8 cellular contexts compared by ENCODE assay signal in genomic region chr15:92883643-92884458, GRCh38. TPM values are rescaled to one million over a fixed set of nuclear protein-coding genes. Genes with fewer than 3 reads are reported as not detected.
DNase-seq lines count a peak whose midpoint lies in the region; ATAC-seq and TF ChIP-seq lines count a peak whose summit lies in the region.

No MANE protein-coding gene starts in this region.

- H3K36me3 ChIP-seq in HEK293 (ENCODE audit: control insufficient read depth in 2 of 2, insufficient read depth in 1 of 2, low read length in 2 of 2) (peaks cover 28% of the 10 kb centered on the region in 2 experiments), neuron (ENCODE audit: insufficient read depth, low read length) (peaks cover 39% of the 10 kb centered on the region)

- H3K9me3 ChIP-seq in AG04450 (ENCODE audit: control insufficient read depth, insufficient read depth, low read length) (no peaks in the 10 kb centered on the region), HEK293 (ENCODE audit: control insufficient read depth, insufficient read depth, low read depth, low read length) (no peaks in the 10 kb centered on the region), neuron (ENCODE audit: low read length) (no peaks in the 10 kb centered on the region)

- H3K27me3 ChIP-seq in AG04450 (ENCODE audit: control insufficient read depth, insufficient read depth, low read length) (no peaks in the 10 kb centered on the region), neuron (ENCODE audit: insufficient read depth, low read length) (no peaks in the 10 kb centered on the region)

- H2AFZ ChIP-seq in neuron (ENCODE audit: low read depth, low read length): no peak overlapping the region

- TF ChIP-seq CTCF in AG04450 (IDR thresholded peaks at IDR 0.05; ENCODE audit: low read depth, low read length) (no peak), HEK293 (tag by site-specific recombination; IDR thresholded peaks at IDR 0.05) (no peak), GM20000 (IDR thresholded peaks at IDR 0.05; ENCODE audit: extremely low read depth, missing control alignments) (no peak)

- ATAC-seq in HG03175 (IDR thresholded peaks at IDR 0.05; ENCODE audit: unreplicated experiment): no peak

- H3K27ac ChIP-seq in AG04450 (ENCODE audit: low read depth, low read length) (peak overlapping the region; percentile 62), HEK293 (ENCODE audit: extremely low read depth, low read depth, low read length) (peak overlapping the region; percentile 99), epithelial cell of prostate (peak overlapping the region; percentile 93)

- peak overlapping the region; percentile 81 for H3K4me3 ChIP-seq in AG04450 (ENCODE audit: low read depth, low read length)
- peak overlapping the region; percentile 86 for H3K4me3 ChIP-seq in HEK293 (ENCODE audit: low read depth, low read length)
- peak overlapping the region; percentile 94 for H3K4me3 ChIP-seq in neuron (ENCODE audit: low read length)

- POLR2A ChIA-PET in AG04450 (lab: Yijun Ruan, JAX): interaction anchor here (0.6 to 3.7 kb wide), 11 partner anchors 14 to 82 kb away, joined by 3 to 121 read pairs (median 10); partner anchors contain the start of gene CHD2
- POLR2A ChIA-PET in HEK293 (lab: Yijun Ruan, JAX): interaction anchor here (1.8 to 9.3 kb wide), 12 partner anchors 10 to 79 kb away, joined by 12 to 280 read pairs (median 46); partner anchors contain the start of gene CHD2

- CTCF ChIA-PET in AG04450 (lab: Charles Lee) (interaction anchor here (1.9 kb wide), 1 partner anchor 75 kb away, joined by 6 read pairs; no protein-coding TSS in a partner anchor), HEK293 (lab: Yijun Ruan, JAX) (interaction anchor here (0.9 to 2.5 kb wide), 5 partner anchors 19 to 82 kb away, joined by 3 to 7 read pairs (median 6); no protein-coding TSS in a partner anchor)

- H3K4me1 ChIP-seq in HEK293 (ENCODE audit: control insufficient read depth, insufficient read depth, low read length): peaks cover 34% of the 10 kb centered on the region
- H3K4me1 ChIP-seq in neuron (ENCODE audit: insufficient read depth, low read length): peaks cover 48% of the 10 kb centered on the region

- DNase-seq in AG04450 (ENCODE audit: low read depth, low spot score) (no peak), T-helper 2 cell (peak in 3 of 5 experiments; percentile 33 to 76 (median 55)), epithelial cell of prostate (ENCODE audit: low read depth, low spot score) (no peak), GM20000 (ENCODE audit: low spot score) (no peak), NCI-H2196 treated with DMSO at 0.1 percent for 48 hours (lab: John Stamatoyannopoulos, UW; ENCODE audit: unreplicated experiment) (no peak)

TF ChIP-seq in HEK293, 187 proteins besides CTCF, POLR2A, EP300 and RAD21:
- TF ChIP-seq ZNF692 (tag by site-specific recombination; IDR thresholded peaks at IDR 0.05) (no peak), ZBTB21 (tag by site-specific recombination; IDR thresholded peaks at IDR 0.05) (peak; percentile 74; the same call in 1 of the 2 replicates), SCRT2 (tag by site-specific recombination; IDR thresholded peaks at IDR 0.05) (peak; percentile 36; the same call in 1 of the 2 replicates), ZNF629 (tag by site-specific recombination; IDR thresholded peaks at IDR 0.05) (peak; percentile 93), ZNF513 (tag by site-specific recombination; IDR thresholded peaks at IDR 0.05) (peak; percentile 15; the same call in 1 of the 2 replicates), ZBTB17 (tag by site-specific recombination; IDR thresholded peaks at IDR 0.05) (peak; percentile 60), SP3 (tag by site-specific recombination; IDR thresholded peaks at IDR 0.05) (no peak), ZNF280C (tag by site-specific recombination; IDR thresholded peaks at IDR 0.05) (no peak), ZEB2 (tag by site-specific recombination; IDR thresholded peaks at IDR 0.05) (0 out of 2 replicates have a peak, but pooled peaks have one; percentile 23), ZNF24 (tag by site-specific recombination; IDR thresholded peaks at IDR 0.05) (no peak), ZBTB11 (tag by site-specific recombination; conservative IDR thresholded peaks at IDR 0.05; ENCODE audit: low read depth) (no peak), SP2 (tag by site-specific recombination; IDR thresholded peaks at IDR 0.05) (no peak), ZFP69B (tag by site-specific recombination; IDR thresholded peaks at IDR 0.05) (peak; percentile 17; the same call in 1 of the 2 replicates), PRDM6 (tag by site-specific recombination; IDR thresholded peaks at IDR 0.05) (peak; percentile 69)

RNA-seq across cellular contexts. Expression of gene CHD2, which starts 16.3 kb away (rescaled TPM):
- 62.6 and 74.8 TPM in 2 replicates for polyA plus RNA-seq in AG04450 (2011; rRNA removed)
- polyA minus RNA-seq in AG04450 (2011; rRNA and poly(A)+ RNA removed): 163 and 178 TPM in 2 replicates

Comparison
In these comparisons a context has a peak if more than half of its experiments do, and no peak if none do; other contexts are left out.
1. DNase-seq: peak in T-helper 2 cell (3 of 5); none in AG04450 (single experiment), epithelial cell of prostate (single experiment), GM20000 (single experiment) and NCI-H2196 treated with DMSO at 0.1 percent for 48 hours (single experiment).
2. Peak in every context shown above with its lines, with median percentiles within 50 percentile points of each other: H3K27ac ChIP-seq and H3K4me3 ChIP-seq.